ENCODE assay signal across 12 cellular contexts in genomic region chr3:123799544-123800351, GRCh38.
DNase-seq lines count a peak whose midpoint lies in the region; ATAC-seq and TF ChIP-seq lines count a peak whose summit lies in the region.
"Had no signal": no experiment of that assay in that cellular context is flagged by ENCODE, and none has a peak within 500 bp of the region (broad histone marks: within the 10 kb centered on the region; RNA-seq: fewer than 3 reads in every experiment).

No MANE protein-coding gene starts in this region.

- in situ Hi-C loops in mammary epithelial cell (cut with MboI; ENCODE audit: low sequenced_read_pairs in 2 of 2), result no loop called here

- POLR2A ChIA-PET in GM10248 (lab: Yijun Ruan, JAX), result no interaction called here

- peak overlapping the region; percentile 9 for H3K27ac Mint-ChIP-seq in type B pancreatic cell
- H3K27ac Mint-ChIP-seq in stimulated activated naive CD8-positive, alpha-beta T cell treated with anti-CD3 and anti-CD28 coated beads, Interleukin-15, amount 100 ng/mL, for 72 hours, result no peak overlapping the region
- H3K27ac Mint-ChIP-seq: naive B cell had no signal

- intact Hi-C loops in mammary epithelial cell (cut with micrococcal nuclease), result loop anchor here (2.0 to 10.0 kb wide), 5 partner anchors 35 to 165 kb away; partner anchors contain the start of genes CCDC14 and MYLK

- H3K36me3 Mint-ChIP-seq in type B pancreatic cell, result no peaks in the 10 kb centered on the region
- H3K36me3 Mint-ChIP-seq: naive B cell had no signal

- H3K79me2 ChIP-seq in mammary epithelial cell (ENCODE audit: insufficient read depth, low read length), result peaks cover 70% of the 10 kb centered on the region

- H3K4me1 Mint-ChIP-seq in type B pancreatic cell (ENCODE audit: unreplicated experiment), result peaks cover 35% of the 10 kb centered on the region
- no peaks in the 10 kb centered on the region for H3K4me1 Mint-ChIP-seq in stimulated activated naive CD8-positive, alpha-beta T cell treated with anti-CD3 and anti-CD28 coated beads, Interleukin-15, amount 100 ng/mL, for 72 hours
- H3K4me1 Mint-ChIP-seq: naive B cell had no signal

- peaks cover 5% of the 10 kb centered on the region for H3K36me3 ChIP-seq in mammary epithelial cell (ENCODE audit: insufficient read depth, low read length)
- H3K36me3 ChIP-seq in liver (ENCODE audit: control insufficient read depth in 4 of 4, insufficient read depth in 3 of 4, low read depth in 1 of 4, low read length in 3 of 4), result no peaks in the 10 kb centered on the region

- H4K20me1 ChIP-seq in mammary epithelial cell (ENCODE audit: insufficient read depth, low read length), result no peaks in the 10 kb centered on the region

- H3K4me3 Mint-ChIP-seq in type B pancreatic cell, result peak overlapping the region; percentile 75
- no peak overlapping the region for H3K4me3 Mint-ChIP-seq in stimulated activated naive CD8-positive, alpha-beta T cell treated with anti-CD3 and anti-CD28 coated beads, Interleukin-15, amount 100 ng/mL, for 72 hours
- H3K4me3 Mint-ChIP-seq: naive B cell had no signal

- peak overlapping the region; percentile 25 for H3K9ac ChIP-seq in mammary epithelial cell (ENCODE audit: insufficient read depth, low read length)
- peak overlapping the region; percentile 30 to 69 for H3K9ac ChIP-seq in liver (ENCODE audit: low read depth in 1 of 2, low read length in 2 of 2)

- TF ChIP-seq CTCF in mammary epithelial cell (conservative IDR thresholded peaks at IDR 0.05 in 1 of 2, IDR thresholded peaks at IDR 0.05 in 1 of 2; ENCODE audit: extremely low read depth in 1 of 2, insufficient read depth in 1 of 2, low read depth in 1 of 2, low read length in 2 of 2) (no peak), liver (IDR thresholded peaks at IDR 0.05; ENCODE audit: low read depth, low read length, missing input control) (no peak), type B pancreatic cell (conservative IDR thresholded peaks at IDR 0.05) (no peak), GM10248 (IDR thresholded peaks at IDR 0.05; ENCODE audit: control extremely low read depth, extremely low read depth, low read depth, missing control alignments) (no peak)

- H3K4me1 ChIP-seq in mammary epithelial cell (ENCODE audit: insufficient read depth, low read length) (peaks cover 21% of the 10 kb centered on the region), liver (ENCODE audit: control insufficient read depth in 4 of 4, insufficient read depth in 4 of 4, low read length in 3 of 4) (peaks cover 3 to 31% (median 23%) of the 10 kb centered on the region in 4 donors)

- peak; percentile 7 to 58 for TF ChIP-seq RAD21 in liver (IDR thresholded peaks at IDR 0.05)

- H3K9me3 Mint-ChIP-seq in type B pancreatic cell, result no peaks in the 10 kb centered on the region
- no peaks in the 10 kb centered on the region for H3K9me3 Mint-ChIP-seq in stimulated activated naive CD8-positive, alpha-beta T cell treated with anti-CD3 and anti-CD28 coated beads, Interleukin-15, amount 100 ng/mL, for 72 hours

- peak overlapping the region; percentile 54 for H2AFZ ChIP-seq in mammary epithelial cell (ENCODE audit: low read depth, low read length)

- no peaks in the 10 kb centered on the region for H3K27me3 ChIP-seq in mammary epithelial cell (ENCODE audit: insufficient read depth, low read length)
- no peaks in the 10 kb centered on the region for H3K27me3 ChIP-seq in liver (ENCODE audit: control insufficient read depth in 4 of 4, insufficient read depth in 4 of 4, low read length in 3 of 4)

- H3K9me3 ChIP-seq in mammary epithelial cell (replicated peaks; ENCODE audit: insufficient read depth, low read length) (no peaks in the 10 kb centered on the region), liver (ENCODE audit: control insufficient read depth in 4 of 4, low read length in 3 of 4) (no peaks in the 10 kb centered on the region)

- CTCF ChIA-PET in mammary epithelial cell (lab: Charles Lee; ENCODE audit: low non-redundant PET), result interaction anchor here (0.5 kb wide), 1 partner anchor 233 kb away, joined by 3 read pairs; no protein-coding TSS in a partner anchor
- CTCF ChIA-PET in GM10248 (lab: Yijun Ruan, JAX), result interaction anchor here (1.6 kb wide), 1 partner anchor 10 kb away, joined by 3 read pairs; no protein-coding TSS in a partner anchor

- H3K27me3 Mint-ChIP-seq in type B pancreatic cell, result peaks cover 20% of the 10 kb centered on the region
- peaks cover 26% of the 10 kb centered on the region for H3K27me3 Mint-ChIP-seq in stimulated activated naive CD8-positive, alpha-beta T cell treated with anti-CD3 and anti-CD28 coated beads, Interleukin-15, amount 100 ng/mL, for 72 hours
- H3K27me3 Mint-ChIP-seq: naive B cell had no signal

- BruUV-seq in mammary epithelial cell (replicated peaks; lab: Mats Ljungman, UMichigan), result no TSS peak

- peak overlapping the region; percentile 43 for H3K27ac ChIP-seq in mammary epithelial cell (ENCODE audit: insufficient read depth, low read depth, low read length)
- peak overlapping the region; percentile 55 to 79 for H3K27ac ChIP-seq in liver (ENCODE audit: low read depth in 1 of 2, low read length in 2 of 2)

- H3K4me3 ChIP-seq in mammary epithelial cell (replicated peaks in 1 of 3; ENCODE audit: insufficient read depth in 1 of 3, low read depth in 2 of 3, low read length in 3 of 3), result peak overlapping the region in 2 of 3 experiments; percentile 0 to 27
- H3K4me3 ChIP-seq in liver (ENCODE audit: low read depth in 1 of 3, low read length in 3 of 3), result peak overlapping the region; percentile 63 to 93 (median 68)

- ATAC-seq in stimulated activated naive CD8-positive, alpha-beta T cell treated with anti-CD3 and anti-CD28 coated beads, Interleukin-15, amount 100 ng/mL, for 72 hours, result no peak
- no peak for ATAC-seq in HG03097 (IDR thresholded peaks at IDR 0.05; ENCODE audit: low FRiP score, unreplicated experiment)
- ATAC-seq: HCT116 had no signal

- 5% methylated on average over 22 of the region's 22 CpGs for whole genome bisulfite sequencing in mammary epithelial cell (ENCODE audit: low coverage, missing lambda C conversion rate)
- 28% methylated on average over 22 of the region's 22 CpGs for WGBS in liver

- peak overlapping the region; percentile 39 for H3K4me2 ChIP-seq in mammary epithelial cell (ENCODE audit: insufficient read depth, low read depth, low read length)

- DNase-seq in NCI-H2227 (lab: John Stamatoyannopoulos, UW; ENCODE audit: unreplicated experiment) (peak; percentile 13), NCI-H2227 treated with DMSO at 0.1 percent for 48 hours (lab: John Stamatoyannopoulos, UW) (no peak), mammary epithelial cell (peak; percentile 94), type B pancreatic cell (ENCODE audit: extremely low spot score, unreplicated experiment) (no peak), GM10248 (ENCODE audit: extremely low spot score) (no peak)
- DNase-seq in stimulated activated naive CD8-positive, alpha-beta T cell treated with anti-CD3 and anti-CD28 coated beads, Interleukin-15, amount 100 ng/mL, for 72 hours, result no peak
- DNase-seq: naive B cell, NCI-H748 treated with DMSO at 0.1 percent for 48 hours, T1000 had no signal

- dilution Hi-C loops in mammary epithelial cell (cut with HindIII; ENCODE audit: low sequenced_read_pairs), result no loop called here

TF ChIP-seq in liver, 16 proteins besides CTCF, POLR2A, EP300 and RAD21 (continues in another document):
- TF ChIP-seq, protein P1, sequence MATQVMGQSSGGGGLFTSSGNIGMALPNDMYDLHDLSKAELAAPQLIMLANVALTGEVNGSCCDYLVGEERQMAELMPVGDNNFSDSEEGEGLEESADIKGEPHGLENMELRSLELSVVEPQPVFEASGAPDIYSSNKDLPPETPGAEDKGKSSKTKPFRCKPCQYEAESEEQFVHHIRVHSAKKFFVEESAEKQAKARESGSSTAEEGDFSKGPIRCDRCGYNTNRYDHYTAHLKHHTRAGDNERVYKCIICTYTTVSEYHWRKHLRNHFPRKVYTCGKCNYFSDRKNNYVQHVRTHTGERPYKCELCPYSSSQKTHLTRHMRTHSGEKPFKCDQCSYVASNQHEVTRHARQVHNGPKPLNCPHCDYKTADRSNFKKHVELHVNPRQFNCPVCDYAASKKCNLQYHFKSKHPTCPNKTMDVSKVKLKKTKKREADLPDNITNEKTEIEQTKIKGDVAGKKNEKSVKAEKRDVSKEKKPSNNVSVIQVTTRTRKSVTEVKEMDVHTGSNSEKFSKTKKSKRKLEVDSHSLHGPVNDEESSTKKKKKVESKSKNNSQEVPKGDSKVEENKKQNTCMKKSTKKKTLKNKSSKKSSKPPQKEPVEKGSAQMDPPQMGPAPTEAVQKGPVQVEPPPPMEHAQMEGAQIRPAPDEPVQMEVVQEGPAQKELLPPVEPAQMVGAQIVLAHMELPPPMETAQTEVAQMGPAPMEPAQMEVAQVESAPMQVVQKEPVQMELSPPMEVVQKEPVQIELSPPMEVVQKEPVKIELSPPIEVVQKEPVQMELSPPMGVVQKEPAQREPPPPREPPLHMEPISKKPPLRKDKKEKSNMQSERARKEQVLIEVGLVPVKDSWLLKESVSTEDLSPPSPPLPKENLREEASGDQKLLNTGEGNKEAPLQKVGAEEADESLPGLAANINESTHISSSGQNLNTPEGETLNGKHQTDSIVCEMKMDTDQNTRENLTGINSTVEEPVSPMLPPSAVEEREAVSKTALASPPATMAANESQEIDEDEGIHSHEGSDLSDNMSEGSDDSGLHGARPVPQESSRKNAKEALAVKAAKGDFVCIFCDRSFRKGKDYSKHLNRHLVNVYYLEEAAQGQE (IDR thresholded peaks at IDR 0.05), result no peak
- no peak for TF ChIP-seq FOXA2 (IDR thresholded peaks at IDR 0.05)
- peak; percentile 83 for TF ChIP-seq YY1 (IDR thresholded peaks at IDR 0.05)
- peak; percentile 51 for TF ChIP-seq NR2F2 (IDR thresholded peaks at IDR 0.05)
- TF ChIP-seq GABPA (IDR thresholded peaks at IDR 0.05 in 1 of 2, conservative IDR thresholded peaks at IDR 0.05 in 1 of 2), result no peak
- TF ChIP-seq JUND (IDR thresholded peaks at IDR 0.05), result no peak
- TF ChIP-seq, protein P2, sequence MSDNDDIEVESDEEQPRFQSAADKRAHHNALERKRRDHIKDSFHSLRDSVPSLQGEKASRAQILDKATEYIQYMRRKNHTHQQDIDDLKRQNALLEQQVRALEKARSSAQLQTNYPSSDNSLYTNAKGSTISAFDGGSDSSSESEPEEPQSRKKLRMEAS (IDR thresholded peaks at IDR 0.05), result peak; percentile 29
- TF ChIP-seq TAF1 (conservative IDR thresholded peaks at IDR 0.05), result peak; percentile 64
- peak; percentile 76 to 88 for TF ChIP-seq HNF4A (conservative IDR thresholded peaks at IDR 0.05)
- TF ChIP-seq RXRA (IDR thresholded peaks at IDR 0.05), result peak; percentile 53 to 62

Comparison
In these comparisons a context has a peak if more than half of its experiments do, and no peak if none do; other contexts are left out.
1. DNase-seq: peak in NCI-H2227 (single experiment) and mammary epithelial cell (single experiment); none in NCI-H2227 treated with DMSO at 0.1 percent for 48 hours (single experiment), type B pancreatic cell (single experiment), stimulated activated naive CD8-positive, alpha-beta T cell treated with anti-CD3 and anti-CD28 coated beads, Interleukin-15, amount 100 ng/mL, for 72 hours (0 of 2) and GM10248 (single experiment).